Comparison of ENCODE assay signal across 1 cellular context in the genomic region with DNA sequence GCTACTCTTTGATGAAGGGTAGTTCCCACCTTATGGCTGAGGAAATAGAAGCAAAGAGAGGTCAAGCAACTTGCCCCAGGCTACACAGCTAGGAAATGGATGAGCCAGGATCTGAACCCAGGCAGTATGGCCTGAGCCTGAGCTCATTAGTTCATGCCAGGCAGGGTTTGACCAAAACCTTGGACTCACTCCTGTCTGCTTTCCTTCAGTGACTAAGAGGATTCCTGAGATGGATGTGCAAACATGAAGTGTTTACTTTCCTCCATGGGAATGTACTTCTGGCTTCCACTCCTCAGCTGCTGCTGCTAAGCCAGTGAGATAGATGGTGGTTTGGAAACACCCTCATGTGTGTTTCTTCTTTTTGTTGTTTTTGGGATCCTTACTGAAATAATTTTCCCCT.
TF ChIP-seq lines count a peak whose summit lies in the region.

No MANE protein-coding gene starts in this region.

TF ChIP-seq in HepG2, 621 proteins besides CTCF, POLR2A, EP300 and RAD21 (continued from another document):
- TF ChIP-seq SOX5 (CRISPR knock-in tag; IDR thresholded peaks at IDR 0.05; ENCODE audit: borderline replicate concordance) (0 out of 2 replicates have a peak, but pooled peaks have one; percentile 19), JUND (CRISPR knock-in tag; IDR thresholded peaks at IDR 0.05) (no peak), GZF1 (CRISPR knock-in tag; IDR thresholded peaks at IDR 0.05) (no peak), GABPA (IDR thresholded peaks at IDR 0.05; ENCODE audit: low read depth, low read length) (no peak), GABPA (CRISPR knock-in tag; IDR thresholded peaks at IDR 0.05; ENCODE audit: low read depth) (no peak), ZNF883 (CRISPR knock-in tag; IDR thresholded peaks at IDR 0.05; ENCODE audit: not compliant biosample characterization) (no peak), ZSCAN12 (CRISPR knock-in tag; IDR thresholded peaks at IDR 0.05) (no peak), GATAD2A (CRISPR knock-in tag; IDR thresholded peaks at IDR 0.05) (peak; percentile 85), TEAD3 (CRISPR knock-in tag; optimal IDR thresholded peaks at IDR 0.05; ENCODE audit: borderline replicate concordance) (peak; percentile 96), ZNF792 (CRISPR knock-in tag; IDR thresholded peaks at IDR 0.05) (peak; percentile 39; the same call in 1 of the 2 replicates), THYN1 (CRISPR knock-in tag; IDR thresholded peaks at IDR 0.05; ENCODE audit: borderline replicate concordance, low read depth) (no peak), CEBPB (IDR thresholded peaks at IDR 0.05; ENCODE audit: borderline replicate concordance, low read depth, low read length) (no peak), ZNF547 (CRISPR knock-in tag; IDR thresholded peaks at IDR 0.05) (no peak), ZSCAN31 (CRISPR knock-in tag; IDR thresholded peaks at IDR 0.05; ENCODE audit: low read depth) (no peak), RELA (CRISPR knock-in tag; IDR thresholded peaks at IDR 0.05) (no peak), NCOA2 (CRISPR knock-in tag; IDR thresholded peaks at IDR 0.05) (peak; percentile 51; the same call in 1 of the 2 replicates), ZMYM3 (CRISPR knock-in tag; IDR thresholded peaks at IDR 0.05) (peak; percentile 62; the same call in 1 of the 2 replicates), FOSL2 (CRISPR knock-in tag; IDR thresholded peaks at IDR 0.05) (peak; percentile 78), ZNF557 (CRISPR knock-in tag; IDR thresholded peaks at IDR 0.05) (no peak), HDAC2 (CRISPR knock-in tag; IDR thresholded peaks at IDR 0.05) (peak; percentile 86), ZNF720 (CRISPR knock-in tag; IDR thresholded peaks at IDR 0.05) (no peak), CBX5 (CRISPR knock-in tag; IDR thresholded peaks at IDR 0.05; ENCODE audit: borderline replicate concordance) (0 out of 2 replicates have a peak, but pooled peaks have one; percentile 20)
- TF ChIP-seq, protein P1, sequence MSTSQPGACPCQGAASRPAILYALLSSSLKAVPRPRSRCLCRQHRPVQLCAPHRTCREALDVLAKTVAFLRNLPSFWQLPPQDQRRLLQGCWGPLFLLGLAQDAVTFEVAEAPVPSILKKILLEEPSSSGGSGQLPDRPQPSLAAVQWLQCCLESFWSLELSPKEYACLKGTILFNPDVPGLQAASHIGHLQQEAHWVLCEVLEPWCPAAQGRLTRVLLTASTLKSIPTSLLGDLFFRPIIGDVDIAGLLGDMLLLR (CRISPR knock-in tag; IDR thresholded peaks at IDR 0.05): no peak
- TF ChIP-seq, protein P2, sequence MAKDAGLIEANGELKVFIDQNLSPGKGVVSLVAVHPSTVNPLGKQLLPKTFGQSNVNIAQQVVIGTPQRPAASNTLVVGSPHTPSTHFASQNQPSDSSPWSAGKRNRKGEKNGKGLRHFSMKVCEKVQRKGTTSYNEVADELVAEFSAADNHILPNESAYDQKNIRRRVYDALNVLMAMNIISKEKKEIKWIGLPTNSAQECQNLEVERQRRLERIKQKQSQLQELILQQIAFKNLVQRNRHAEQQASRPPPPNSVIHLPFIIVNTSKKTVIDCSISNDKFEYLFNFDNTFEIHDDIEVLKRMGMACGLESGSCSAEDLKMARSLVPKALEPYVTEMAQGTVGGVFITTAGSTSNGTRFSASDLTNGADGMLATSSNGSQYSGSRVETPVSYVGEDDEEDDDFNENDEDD (CRISPR knock-in tag; IDR thresholded peaks at IDR 0.05; ENCODE audit: borderline replicate concordance): no peak
- TF ChIP-seq, protein P3, sequence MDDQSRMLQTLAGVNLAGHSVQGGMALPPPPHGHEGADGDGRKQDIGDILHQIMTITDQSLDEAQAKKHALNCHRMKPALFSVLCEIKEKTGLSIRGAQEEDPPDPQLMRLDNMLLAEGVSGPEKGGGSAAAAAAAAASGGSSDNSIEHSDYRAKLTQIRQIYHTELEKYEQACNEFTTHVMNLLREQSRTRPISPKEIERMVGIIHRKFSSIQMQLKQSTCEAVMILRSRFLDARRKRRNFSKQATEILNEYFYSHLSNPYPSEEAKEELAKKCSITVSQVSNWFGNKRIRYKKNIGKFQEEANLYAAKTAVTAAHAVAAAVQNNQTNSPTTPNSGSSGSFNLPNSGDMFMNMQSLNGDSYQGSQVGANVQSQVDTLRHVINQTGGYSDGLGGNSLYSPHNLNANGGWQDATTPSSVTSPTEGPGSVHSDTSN (CRISPR knock-in tag; IDR thresholded peaks at IDR 0.05; ENCODE audit: borderline replicate concordance): no peak
